8 cellular contexts compared by ENCODE assay signal in genomic region chr3:126983276-126983652, GRCh38. TPM values are rescaled to one million over a fixed set of nuclear protein-coding genes. Genes with fewer than 3 reads are reported as not detected.
DNase-seq lines count a peak whose midpoint lies in the region; ATAC-seq, FAIRE-seq and TF ChIP-seq lines count a peak whose summit lies in the region.

No MANE protein-coding gene starts in this region.

- H3K9me3 Mint-ChIP-seq in natural killer cell: no peaks in the 10 kb centered on the region

- H3K27me3 Mint-ChIP-seq in natural killer cell (ENCODE audit: low read depth in 2 of 2): peaks cover 19 to 23% of the 10 kb centered on the region in 2 donors

- H3K27me3 ChIP-seq in GM06990 (replicated peaks; ENCODE audit: control insufficient read depth, insufficient read depth, low read length) (no peaks in the 10 kb centered on the region; the same call in none of the 2 replicates), bronchial epithelial cell (ENCODE audit: control insufficient read depth, insufficient read depth, low read length) (no peaks in the 10 kb centered on the region)

- H3K4me3 Mint-ChIP-seq in natural killer cell: no peak overlapping the region

- H3K4me1 Mint-ChIP-seq in natural killer cell: peaks cover 0 to 13% of the 10 kb centered on the region in 2 donors

- no peak for FAIRE-seq in bronchial epithelial cell (lab: Jason Lieb, UNC)

- no peaks in the 10 kb centered on the region for H3K36me3 Mint-ChIP-seq in natural killer cell

- no peak for TF ChIP-seq CTCF in GM06990 (IDR thresholded peaks at IDR 0.05; ENCODE audit: insufficient read depth, low read length, poor library complexity, severe bottlenecking)
- TF ChIP-seq CTCF in bronchial epithelial cell (IDR thresholded peaks at IDR 0.05; ENCODE audit: insufficient read depth, low read length, severe bottlenecking): no peak
- TF ChIP-seq CTCF in natural killer cell (IDR thresholded peaks at IDR 0.05): no peak

- DNase-seq in GM06990 (ENCODE audit: extremely low read depth, insufficient read length) (no peak), bronchial epithelial cell (ENCODE audit: low read depth) (no peak), natural killer cell (peak; percentile 26), retina (no peak), NCI-H1694 (lab: John Stamatoyannopoulos, UW) (no peak), NCI-H446 (lab: John Stamatoyannopoulos, UW) (no peak)

- intact Hi-C loops in natural killer cell (cut with micrococcal nuclease): loop anchor here (5.0 to 10.0 kb wide), 3 partner anchors 278 to 461 kb away; partner anchors contain the start of genes CHCHD6 and CHST13

- ATAC-seq in HG03039 (IDR thresholded peaks at IDR 0.05; ENCODE audit: unreplicated experiment) (peak; percentile 7), natural killer cell (no peak), GM21515 (IDR thresholded peaks at IDR 0.05; ENCODE audit: unreplicated experiment) (no peak)

- no peaks in the 10 kb centered on the region for H3K36me3 ChIP-seq in GM06990 (ENCODE audit: control insufficient read depth, insufficient read depth, low read length)
- peaks cover 3% of the 10 kb centered on the region for H3K36me3 ChIP-seq in bronchial epithelial cell (ENCODE audit: control insufficient read depth, insufficient read depth, low read length)

- peak overlapping the region; percentile 62 for H3K4me3 ChIP-seq in GM06990 (replicated peaks; ENCODE audit: low read depth, low read length)
- H3K4me3 ChIP-seq in bronchial epithelial cell (ENCODE audit: low read depth, low read length): peak overlapping the region; percentile 85

- no peak overlapping the region for H3K27ac Mint-ChIP-seq in natural killer cell

RNA-seq across cellular contexts. Expression of gene PLXNA1, which starts 0.3 kb away (rescaled TPM):
- 42.1 and 53.4 TPM in 2 replicates for total RNA-seq in bronchial epithelial cell
- 1 to 10 TPM; 2.5 to 4.3 (median 2.8) TPM for total RNA-seq in natural killer cell
